In the genomic region with DNA sequence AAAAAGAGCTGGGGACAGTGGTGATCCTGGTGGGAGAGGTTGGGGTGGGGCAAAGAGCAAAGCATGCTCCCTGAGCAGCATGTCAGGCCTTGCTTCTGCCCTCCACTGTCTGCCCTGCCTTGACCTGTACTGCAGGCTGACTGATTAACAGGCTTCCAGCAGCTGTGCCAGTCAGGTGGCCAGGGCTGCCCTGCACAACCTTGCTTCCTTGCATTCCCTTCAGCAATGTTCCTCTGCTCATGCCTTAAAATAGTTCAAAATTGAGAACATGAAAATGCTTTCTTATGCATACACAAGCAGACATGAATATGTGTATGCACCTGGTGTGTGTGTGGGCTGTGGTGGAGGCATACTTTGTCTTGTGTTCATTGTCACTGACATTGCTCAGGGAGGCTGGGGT, we compare ENCODE assay signal across 2 cellular contexts.
TF ChIP-seq lines count a peak whose summit lies in the region.

No MANE protein-coding gene starts in this region.

TF ChIP-seq in HCT116, 20 proteins besides CTCF, POLR2A, EP300 and RAD21:
- no peak for TF ChIP-seq EZH2 (IDR thresholded peaks at IDR 0.05)
- no peak for TF ChIP-seq CEBPB (IDR thresholded peaks at IDR 0.05; ENCODE audit: low read depth)
- no peak for TF ChIP-seq TCF7L2 (IDR thresholded peaks at IDR 0.05; ENCODE audit: borderline replicate concordance, extremely low read depth, insufficient read depth, insufficient read length)
- TF ChIP-seq EGR1 (IDR thresholded peaks at IDR 0.05; ENCODE audit: low read depth): no peak
- TF ChIP-seq, protein P1, sequence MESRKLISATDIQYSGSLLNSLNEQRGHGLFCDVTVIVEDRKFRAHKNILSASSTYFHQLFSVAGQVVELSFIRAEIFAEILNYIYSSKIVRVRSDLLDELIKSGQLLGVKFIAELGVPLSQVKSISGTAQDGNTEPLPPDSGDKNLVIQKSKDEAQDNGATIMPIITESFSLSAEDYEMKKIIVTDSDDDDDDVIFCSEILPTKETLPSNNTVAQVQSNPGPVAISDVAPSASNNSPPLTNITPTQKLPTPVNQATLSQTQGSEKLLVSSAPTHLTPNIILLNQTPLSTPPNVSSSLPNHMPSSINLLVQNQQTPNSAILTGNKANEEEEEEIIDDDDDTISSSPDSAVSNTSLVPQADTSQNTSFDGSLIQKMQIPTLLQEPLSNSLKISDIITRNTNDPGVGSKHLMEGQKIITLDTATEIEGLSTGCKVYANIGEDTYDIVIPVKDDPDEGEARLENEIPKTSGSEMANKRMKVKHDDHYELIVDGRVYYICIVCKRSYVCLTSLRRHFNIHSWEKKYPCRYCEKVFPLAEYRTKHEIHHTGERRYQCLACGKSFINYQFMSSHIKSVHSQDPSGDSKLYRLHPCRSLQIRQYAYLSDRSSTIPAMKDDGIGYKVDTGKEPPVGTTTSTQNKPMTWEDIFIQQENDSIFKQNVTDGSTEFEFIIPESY (IDR thresholded peaks at IDR 0.05; ENCODE audit: extremely low read depth, insufficient replicate concordance, low read length): no peak
- no peak for TF ChIP-seq CBX3 (IDR thresholded peaks at IDR 0.05; ENCODE audit: low read depth)
- no peak for TF ChIP-seq SIN3A (IDR thresholded peaks at IDR 0.05; ENCODE audit: low read depth)
- TF ChIP-seq JUND (IDR thresholded peaks at IDR 0.05): no peak

TF ChIP-seq in WTC11, 78 proteins besides CTCF, POLR2A, EP300 and RAD21:
- TF ChIP-seq, protein P2, sequence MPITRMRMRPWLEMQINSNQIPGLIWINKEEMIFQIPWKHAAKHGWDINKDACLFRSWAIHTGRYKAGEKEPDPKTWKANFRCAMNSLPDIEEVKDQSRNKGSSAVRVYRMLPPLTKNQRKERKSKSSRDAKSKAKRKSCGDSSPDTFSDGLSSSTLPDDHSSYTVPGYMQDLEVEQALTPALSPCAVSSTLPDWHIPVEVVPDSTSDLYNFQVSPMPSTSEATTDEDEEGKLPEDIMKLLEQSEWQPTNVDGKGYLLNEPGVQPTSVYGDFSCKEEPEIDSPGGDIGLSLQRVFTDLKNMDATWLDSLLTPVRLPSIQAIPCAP (CRISPR knock-in tag; IDR thresholded peaks at IDR 0.05): no peak
- TF ChIP-seq, protein P3, sequence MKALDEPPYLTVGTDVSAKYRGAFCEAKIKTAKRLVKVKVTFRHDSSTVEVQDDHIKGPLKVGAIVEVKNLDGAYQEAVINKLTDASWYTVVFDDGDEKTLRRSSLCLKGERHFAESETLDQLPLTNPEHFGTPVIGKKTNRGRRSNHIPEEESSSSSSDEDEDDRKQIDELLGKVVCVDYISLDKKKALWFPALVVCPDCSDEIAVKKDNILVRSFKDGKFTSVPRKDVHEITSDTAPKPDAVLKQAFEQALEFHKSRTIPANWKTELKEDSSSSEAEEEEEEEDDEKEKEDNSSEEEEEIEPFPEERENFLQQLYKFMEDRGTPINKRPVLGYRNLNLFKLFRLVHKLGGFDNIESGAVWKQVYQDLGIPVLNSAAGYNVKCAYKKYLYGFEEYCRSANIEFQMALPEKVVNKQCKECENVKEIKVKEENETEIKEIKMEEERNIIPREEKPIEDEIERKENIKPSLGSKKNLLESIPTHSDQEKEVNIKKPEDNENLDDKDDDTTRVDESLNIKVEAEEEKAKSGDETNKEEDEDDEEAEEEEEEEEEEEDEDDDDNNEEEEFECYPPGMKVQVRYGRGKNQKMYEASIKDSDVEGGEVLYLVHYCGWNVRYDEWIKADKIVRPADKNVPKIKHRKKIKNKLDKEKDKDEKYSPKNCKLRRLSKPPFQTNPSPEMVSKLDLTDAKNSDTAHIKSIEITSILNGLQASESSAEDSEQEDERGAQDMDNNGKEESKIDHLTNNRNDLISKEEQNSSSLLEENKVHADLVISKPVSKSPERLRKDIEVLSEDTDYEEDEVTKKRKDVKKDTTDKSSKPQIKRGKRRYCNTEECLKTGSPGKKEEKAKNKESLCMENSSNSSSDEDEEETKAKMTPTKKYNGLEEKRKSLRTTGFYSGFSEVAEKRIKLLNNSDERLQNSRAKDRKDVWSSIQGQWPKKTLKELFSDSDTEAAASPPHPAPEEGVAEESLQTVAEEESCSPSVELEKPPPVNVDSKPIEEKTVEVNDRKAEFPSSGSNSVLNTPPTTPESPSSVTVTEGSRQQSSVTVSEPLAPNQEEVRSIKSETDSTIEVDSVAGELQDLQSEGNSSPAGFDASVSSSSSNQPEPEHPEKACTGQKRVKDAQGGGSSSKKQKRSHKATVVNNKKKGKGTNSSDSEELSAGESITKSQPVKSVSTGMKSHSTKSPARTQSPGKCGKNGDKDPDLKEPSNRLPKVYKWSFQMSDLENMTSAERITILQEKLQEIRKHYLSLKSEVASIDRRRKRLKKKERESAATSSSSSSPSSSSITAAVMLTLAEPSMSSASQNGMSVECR (CRISPR knock-in tag; IDR thresholded peaks at IDR 0.05; ENCODE audit: borderline replicate concordance): no peak
- no peak for TF ChIP-seq PRRX2 (CRISPR knock-in tag; IDR thresholded peaks at IDR 0.05)
- no peak for TF ChIP-seq ETV6 (CRISPR knock-in tag; IDR thresholded peaks at IDR 0.05)
- TF ChIP-seq MXD4 (CRISPR knock-in tag; IDR thresholded peaks at IDR 0.05; ENCODE audit: borderline replicate concordance): no peak
- TF ChIP-seq, protein P4, sequence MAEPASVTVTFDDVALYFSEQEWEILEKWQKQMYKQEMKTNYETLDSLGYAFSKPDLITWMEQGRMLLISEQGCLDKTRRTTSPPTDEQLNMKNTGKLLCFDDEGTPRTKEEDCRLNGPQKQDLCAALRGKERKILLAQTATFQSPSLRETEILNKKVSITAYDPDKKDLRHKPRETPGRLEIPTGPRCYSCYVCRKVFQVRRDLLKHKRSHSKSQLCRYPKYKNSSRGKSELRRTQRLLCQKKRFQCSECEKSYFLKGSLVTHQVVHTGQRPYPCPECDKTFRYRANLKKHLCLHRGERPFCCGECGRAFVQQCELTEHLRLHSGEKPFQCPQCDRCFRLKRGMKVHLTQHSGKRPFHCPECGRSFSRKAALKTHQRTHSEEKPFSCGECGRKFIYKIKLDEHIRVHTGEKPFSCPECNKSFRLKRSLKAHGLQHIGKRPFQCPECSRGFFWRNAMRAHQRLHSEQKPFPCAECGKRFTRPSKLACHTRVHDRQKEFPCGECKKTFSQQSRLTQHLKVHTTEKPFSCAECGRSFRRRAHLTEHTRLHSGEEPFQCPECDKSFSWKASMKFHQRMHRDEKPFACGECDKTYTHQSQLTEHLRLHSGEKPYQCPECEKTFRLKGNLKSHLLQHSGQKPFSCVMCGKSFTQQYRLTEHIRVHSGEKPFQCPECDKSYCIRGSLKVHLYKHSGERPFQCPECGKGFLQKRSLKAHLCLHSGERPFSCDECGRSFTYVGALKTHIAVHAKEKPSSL (CRISPR knock-in tag; conservative IDR thresholded peaks at IDR 0.05): no peak
- TF ChIP-seq, protein P5, sequence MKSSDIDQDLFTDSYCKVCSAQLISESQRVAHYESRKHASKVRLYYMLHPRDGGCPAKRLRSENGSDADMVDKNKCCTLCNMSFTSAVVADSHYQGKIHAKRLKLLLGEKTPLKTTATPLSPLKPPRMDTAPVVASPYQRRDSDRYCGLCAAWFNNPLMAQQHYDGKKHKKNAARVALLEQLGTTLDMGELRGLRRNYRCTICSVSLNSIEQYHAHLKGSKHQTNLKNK (CRISPR knock-in tag; IDR thresholded peaks at IDR 0.05): no peak
- TF ChIP-seq NR3C1 (CRISPR knock-in tag; conservative IDR thresholded peaks at IDR 0.05; ENCODE audit: low read depth): no peak
- TF ChIP-seq FOXJ3 (CRISPR knock-in tag; IDR thresholded peaks at IDR 0.05; ENCODE audit: borderline replicate concordance): no peak
